In the genomic region with DNA sequence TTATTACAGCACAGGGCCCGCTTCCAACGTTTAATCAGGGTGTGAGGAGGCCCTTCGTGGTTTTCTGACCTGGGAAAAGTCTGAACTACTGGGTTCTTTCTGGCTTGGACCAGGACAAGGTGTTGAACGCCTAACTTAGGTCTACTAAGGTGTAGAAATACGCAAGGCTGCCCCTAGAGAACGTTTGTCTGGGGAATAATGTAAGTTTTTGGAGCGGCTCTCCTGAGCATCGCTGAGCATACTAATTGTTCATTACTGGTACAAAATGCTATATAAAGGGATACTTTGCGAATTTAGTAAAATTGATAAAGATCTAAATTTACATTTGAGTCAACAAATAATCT, we compare ENCODE assay signal across 8 cellular contexts. TPM values are rescaled to one million over a fixed set of nuclear protein-coding genes. Genes with fewer than 3 reads are reported as not detected.
DNase-seq lines count a peak whose midpoint lies in the region; ATAC-seq, FAIRE-seq and TF ChIP-seq lines count a peak whose summit lies in the region.

No MANE protein-coding gene starts in this region.

- H3K27ac ChIP-seq in SK-N-MC (peak overlapping the region; percentile 92), iPS DF 6.9 (ENCODE audit: low read length) (no peak overlapping the region), thoracic aorta (peak overlapping the region; percentile 89 to 90)

- H3K4me3 ChIP-seq in SK-N-MC: peak overlapping the region; percentile 98
- peak overlapping the region; percentile 54; the same call in 1 of the 2 replicates for H3K4me3 ChIP-seq in iPS DF 6.9 (ENCODE audit: low read length)
- peak overlapping the region; percentile 92 for H3K4me3 ChIP-seq in thoracic aorta

- H3K9ac ChIP-seq in SK-N-MC (ENCODE audit: insufficient read length): peak overlapping the region; percentile 99

- WGBS in iPS DF 6.9 (ENCODE audit: insufficient coverage, insufficient read length): no CpG with 5 or more reads among the region's 9 CpGs

- no peak for TF ChIP-seq CTCF in thoracic aorta (IDR thresholded peaks at IDR 0.05)

- H3K36me3 ChIP-seq in SK-N-MC (ENCODE audit: insufficient read depth, low read length) (peaks cover 38% of the 10 kb centered on the region), iPS DF 6.9 (ENCODE audit: control insufficient read depth, insufficient read depth, low read length) (peaks cover 8% of the 10 kb centered on the region; the same call in 1 of the 2 replicates), thoracic aorta (no peaks in the 10 kb centered on the region)

- H3K9me3 ChIP-seq in SK-N-MC (ENCODE audit: low read depth, low read length) (no peaks in the 10 kb centered on the region), iPS DF 6.9 (ENCODE audit: control insufficient read depth, insufficient read depth, low read length) (no peaks in the 10 kb centered on the region), thoracic aorta (no peaks in the 10 kb centered on the region)

- peaks cover 4% of the 10 kb centered on the region for H3K4me1 ChIP-seq in iPS DF 6.9 (ENCODE audit: control insufficient read depth, insufficient read depth, low read length)
- H3K4me1 ChIP-seq in thoracic aorta (ENCODE audit: control insufficient read depth in 1 of 2, low read depth in 2 of 2): peaks cover 15 to 42% of the 10 kb centered on the region in 2 donors

- CTCF ChIA-PET in activated naive CD4-positive, alpha-beta T cell treated with anti-CD3 and anti-CD28 coated beads for 36 hours (lab: Charles Lee): interaction anchor here (0.9 to 1.9 kb wide), 5 partner anchors 22 to 200 kb away, joined by 3 to 12 read pairs (median 5); no protein-coding TSS in a partner anchor

- H3K4me1 Mint-ChIP-seq in activated naive CD4-positive, alpha-beta T cell treated with anti-CD3 and anti-CD28 coated beads for 36 hours (ENCODE audit: low read depth): peaks cover 36% of the 10 kb centered on the region

- peak overlapping the region; percentile 94 for H3K27ac Mint-ChIP-seq in activated naive CD4-positive, alpha-beta T cell treated with anti-CD3 and anti-CD28 coated beads for 36 hours

- intact Hi-C loops in activated naive CD4-positive, alpha-beta T cell treated with anti-CD3 and anti-CD28 coated beads for 36 hours (cut with micrococcal nuclease): loop anchor here (2.0 kb wide), 1 partner anchor 326 kb away; no protein-coding TSS in a partner anchor

- FAIRE-seq in GM12892 (lab: Jason Lieb, UNC): no peak

- H3K27me3 ChIP-seq in iPS DF 6.9 (ENCODE audit: control insufficient read depth, insufficient read depth, low read length) (no peaks in the 10 kb centered on the region), thoracic aorta (replicated peaks; ENCODE audit: insufficient read depth) (no peaks in the 10 kb centered on the region)

- no peak for DNase-seq in activated naive CD4-positive, alpha-beta T cell treated with anti-CD3 and anti-CD28 coated beads for 36 hours
- DNase-seq in activated naive CD4-positive, alpha-beta T cell treated with anti-CD3 and anti-CD28 coated beads, Interleukin-2, amount 50 U/mL, for 16 hours: no peak
- DNase-seq in SK-N-MC (ENCODE audit: low read depth, low spot score): no peak
- no peak for DNase-seq in iPS DF 6.9 (ENCODE audit: low read depth, low spot score)
- no peak for DNase-seq in thoracic aorta (ENCODE audit: low spot score)
- DNase-seq in stimulated activated CD4-positive, alpha-beta T cell treated with anti-CD3 and anti-CD28 coated beads, Interleukin-4, amount 100 ng/mL, for 4 hours: no peak
- DNase-seq in GM12892 (ENCODE audit: insufficient read length): no peak
- no peak for DNase-seq in globus pallidus (ENCODE audit: low spot score)

- TF ChIP-seq POLR2A in GM12892 (IDR thresholded peaks at IDR 0.05; ENCODE audit: low read depth, low read length): no peak

- peaks cover 3% of the 10 kb centered on the region for H3K27me3 Mint-ChIP-seq in activated naive CD4-positive, alpha-beta T cell treated with anti-CD3 and anti-CD28 coated beads for 36 hours (ENCODE audit: low read depth)

- no peak for ATAC-seq in thoracic aorta (ENCODE audit: insufficient number of reproducible peaks, low FRiP score, low read depth)

- H3K9me3 Mint-ChIP-seq in activated naive CD4-positive, alpha-beta T cell treated with anti-CD3 and anti-CD28 coated beads for 36 hours: no peaks in the 10 kb centered on the region

- H3K4me3 Mint-ChIP-seq in activated naive CD4-positive, alpha-beta T cell treated with anti-CD3 and anti-CD28 coated beads for 36 hours: peak overlapping the region; percentile 87

- peaks cover 40% of the 10 kb centered on the region for H3K36me3 Mint-ChIP-seq in activated naive CD4-positive, alpha-beta T cell treated with anti-CD3 and anti-CD28 coated beads for 36 hours (ENCODE audit: low read depth)

RNA-seq across cellular contexts. Expression of gene TOMM7, which starts 32.4 kb away (rescaled TPM):
- 100 to 1,000 TPM; 269 to 297 TPM for total RNA-seq in activated naive CD4-positive, alpha-beta T cell treated with anti-CD3 and anti-CD28 coated beads for 36 hours
- total RNA-seq in thoracic aorta: 100 to 1,000 TPM in 1 of 2 donors, 10 to 100 TPM in 1; 95.0 to 123 TPM
- polyA plus RNA-seq in GM12892 (2012; ENCODE audit: missing spikeins): 1,193 TPM
